ENCODE assay signal across 31 cellular contexts in genomic region chr10:67005981-67006380, GRCh38.
"Had no signal": no experiment of that assay in that cellular context is flagged by ENCODE, and none has a peak within 500 bp of the region (broad histone marks: within the 10 kb centered on the region; RNA-seq: fewer than 3 reads in every experiment).

No MANE protein-coding gene starts in this region.

- H3K27me3 ChIP-seq: ascending aorta, breast epithelium, cardiac muscle cell, colonic mucosa, esophagus squamous epithelium, gastroesophageal sphincter had no signal

- H3K27ac ChIP-seq: ascending aorta, breast epithelium, cardiac muscle cell, colonic mucosa, epithelial cell of prostate, esophagus squamous epithelium, gastroesophageal sphincter had no signal

- H3K4me3 ChIP-seq: ascending aorta, breast epithelium, cardiac muscle cell, colonic mucosa, esophagus squamous epithelium, gastroesophageal sphincter had no signal

- H3K4me1 ChIP-seq: ascending aorta, breast epithelium, colonic mucosa, esophagus squamous epithelium, gastroesophageal sphincter had no signal

- H3K4me3 Mint-ChIP-seq: activated CD4-positive, alpha-beta memory T cell treated with anti-CD3 and anti-CD28 coated beads for 36 hours; activated CD4-positive, alpha-beta T cell treated with anti-CD3 and anti-CD28 coated beads for 36 hours; activated CD4-positive, alpha-beta T cell treated with anti-CD3 and anti-CD28 coated beads, Interleukin-2, amount 10 ng/mL, durations not matched to agents 24 days and 14 days; activated CD8-positive, alpha-beta memory T cell treated with anti-CD3 and anti-CD28 coated beads, Interleukin-2, amount 10 ng/mL, durations not matched to agents 7 days and 5 days; activated CD8-positive, alpha-beta T cell treated with anti-CD3 and anti-CD28 coated beads, Interleukin-2, amount 10 ng/mL, durations not matched to agents 7 days and 5 days; activated naive CD4-positive, alpha-beta T cell treated with anti-CD3 and anti-CD28 coated beads, Interleukin-2, amount 10 ng/mL, durations not matched to agents 7 days and 5 days; activated naive CD8-positive, alpha-beta T cell treated with anti-CD3 and anti-CD28 coated beads, Interleukin-2, amount 10 ng/mL, durations not matched to agents 7 days and 5 days; activated T-helper 1 cell treated with anti-CD3 and anti-CD28 coated beads, Interleukin-12 subunit alpha, Interleukin-12 subunit beta, Interleukin-2, Interleukin-4 antibody, amounts not matched to agents 30 ng/mL and 10 ng/mL and 1 ng/mL, durations not matched to agents 14 hours and 24 hours and 36 hours; brain; T-helper 17 cell; T-helper 2 cell treated with Interferon-gamma antibody and Interleukin-4, amounts not matched to agents 5 μg/mL and 100 μg/mL, for 36 hours had no signal

- DNase-seq: activated CD4-positive, alpha-beta memory T cell treated with anti-CD3 and anti-CD28 coated beads for 36 hours; activated CD4-positive, alpha-beta T cell treated with anti-CD3 and anti-CD28 coated beads for 36 hours; activated CD4-positive, alpha-beta T cell treated with anti-CD3 and anti-CD28 coated beads, Interleukin-2, amount 10 ng/mL, durations not matched to agents 24 days and 14 days; activated CD4-positive, CD25-positive, alpha-beta regulatory T cell; activated CD4-positive, CD25-positive, alpha-beta regulatory T cell treated with anti-CD3 and anti-CD28 coated beads, Interleukin-2, amount 50 U/mL, for 72 hours; activated CD8-positive, alpha-beta memory T cell treated with anti-CD3 and anti-CD28 coated beads, Interleukin-2, amount 10 ng/mL, durations not matched to agents 7 days and 5 days; activated CD8-positive, alpha-beta memory T cell treated with anti-CD3 and anti-CD28 coated beads, Interleukin-2, amount 50 U/mL, for 4 hours; activated CD8-positive, alpha-beta T cell treated with anti-CD3 and anti-CD28 coated beads, Interleukin-2, amount 10 ng/mL, durations not matched to agents 7 days and 5 days; activated gamma-delta T cell; activated naive CD4-positive, alpha-beta T cell; activated naive CD4-positive, alpha-beta T cell treated with anti-CD3 and anti-CD28 coated beads, Interleukin-2, amount 10 ng/mL, durations not matched to agents 7 days and 5 days; activated naive CD8-positive, alpha-beta T cell treated with anti-CD3 and anti-CD28 coated beads, Interleukin-2, amount 10 ng/mL, durations not matched to agents 7 days and 5 days; activated T-cell treated with anti-CD3 and anti-CD28 coated beads, Interleukin-2, amount 50 U/mL, for 1 hour; activated T-cell treated with anti-CD3 and anti-CD28 coated beads, Interleukin-2, amount 50 U/mL, for 48 hours; central memory CD4-positive, alpha-beta T cell; cerebellar nuclear complex; colonic mucosa; effector CD8-positive, alpha-beta T cell; esophagus squamous epithelium; foreskin melanocyte; T-helper 17 cell; T1000 had no signal

- ATAC-seq: activated CD4-positive, alpha-beta T cell treated with anti-CD3 and anti-CD28 coated beads for 36 hours; activated CD8-positive, alpha-beta memory T cell treated with anti-CD3 and anti-CD28 coated beads, Interleukin-2, amount 10 ng/mL, durations not matched to agents 7 days and 5 days; activated CD8-positive, alpha-beta T cell treated with anti-CD3 and anti-CD28 coated beads, Interleukin-2, amount 10 ng/mL, durations not matched to agents 7 days and 5 days; activated naive CD4-positive, alpha-beta T cell treated with anti-CD3 and anti-CD28 coated beads, Interleukin-2, amount 50 U/mL, for 72 hours; gastroesophageal sphincter; T-helper 17 cell had no signal

- H3K9me3 ChIP-seq: ascending aorta, breast epithelium, colonic mucosa, esophagus squamous epithelium, gastroesophageal sphincter had no signal

- H3K36me3 Mint-ChIP-seq: activated CD4-positive, alpha-beta memory T cell treated with anti-CD3 and anti-CD28 coated beads for 36 hours; activated CD8-positive, alpha-beta memory T cell treated with anti-CD3 and anti-CD28 coated beads, Interleukin-2, amount 10 ng/mL, durations not matched to agents 7 days and 5 days; activated naive CD4-positive, alpha-beta T cell treated with anti-CD3 and anti-CD28 coated beads, Interleukin-2, amount 10 ng/mL, durations not matched to agents 7 days and 5 days; activated naive CD4-positive, alpha-beta T cell treated with anti-CD3 and anti-CD28 coated beads, Interleukin-2, amount 50 U/mL, for 72 hours; activated naive CD8-positive, alpha-beta T cell treated with anti-CD3 and anti-CD28 coated beads, Interleukin-2, amount 10 ng/mL, durations not matched to agents 7 days and 5 days; brain had no signal

- H3K36me3 ChIP-seq: ascending aorta, breast epithelium, cardiac muscle cell, colonic mucosa, esophagus squamous epithelium, gastroesophageal sphincter had no signal

- H3K27me3 Mint-ChIP-seq: activated CD4-positive, alpha-beta memory T cell treated with anti-CD3 and anti-CD28 coated beads for 36 hours; activated CD4-positive, alpha-beta T cell treated with anti-CD3 and anti-CD28 coated beads, Interleukin-2, amount 10 ng/mL, durations not matched to agents 24 days and 14 days; activated CD8-positive, alpha-beta memory T cell treated with anti-CD3 and anti-CD28 coated beads, Interleukin-2, amount 10 ng/mL, durations not matched to agents 7 days and 5 days; activated naive CD4-positive, alpha-beta T cell treated with anti-CD3 and anti-CD28 coated beads, Interleukin-2, amount 10 ng/mL, durations not matched to agents 7 days and 5 days; activated naive CD8-positive, alpha-beta T cell treated with anti-CD3 and anti-CD28 coated beads, Interleukin-2, amount 10 ng/mL, durations not matched to agents 7 days and 5 days; brain; T-helper 17 cell had no signal

- H3K4me1 Mint-ChIP-seq: activated CD4-positive, alpha-beta T cell treated with anti-CD3 and anti-CD28 coated beads for 36 hours; activated CD4-positive, alpha-beta T cell treated with anti-CD3 and anti-CD28 coated beads, Interleukin-2, amount 10 ng/mL, durations not matched to agents 24 days and 14 days; activated CD8-positive, alpha-beta memory T cell treated with anti-CD3 and anti-CD28 coated beads, Interleukin-2, amount 10 ng/mL, durations not matched to agents 7 days and 5 days; activated naive CD4-positive, alpha-beta T cell treated with anti-CD3 and anti-CD28 coated beads, Interleukin-2, amount 10 ng/mL, durations not matched to agents 7 days and 5 days; activated naive CD8-positive, alpha-beta T cell treated with anti-CD3 and anti-CD28 coated beads, Interleukin-2, amount 10 ng/mL, durations not matched to agents 7 days and 5 days; T-helper 17 cell had no signal

- H3K27ac Mint-ChIP-seq: activated CD4-positive, alpha-beta memory T cell treated with anti-CD3 and anti-CD28 coated beads for 36 hours; activated CD4-positive, alpha-beta T cell treated with anti-CD3 and anti-CD28 coated beads for 36 hours; activated CD4-positive, alpha-beta T cell treated with anti-CD3 and anti-CD28 coated beads, Interleukin-2, amount 10 ng/mL, durations not matched to agents 24 days and 14 days; activated CD8-positive, alpha-beta memory T cell treated with anti-CD3 and anti-CD28 coated beads, Interleukin-2, amount 10 ng/mL, durations not matched to agents 7 days and 5 days; activated CD8-positive, alpha-beta T cell treated with anti-CD3 and anti-CD28 coated beads, Interleukin-2, amount 10 ng/mL, durations not matched to agents 7 days and 5 days; activated naive CD4-positive, alpha-beta T cell treated with anti-CD3 and anti-CD28 coated beads, Interleukin-2, amount 10 ng/mL, durations not matched to agents 7 days and 5 days; activated naive CD4-positive, alpha-beta T cell treated with anti-CD3 and anti-CD28 coated beads, Interleukin-2, amount 50 U/mL, for 72 hours; activated naive CD8-positive, alpha-beta T cell treated with anti-CD3 and anti-CD28 coated beads, Interleukin-2, amount 10 ng/mL, durations not matched to agents 7 days and 5 days; activated T-helper 1 cell treated with anti-CD3 and anti-CD28 coated beads, Interleukin-12 subunit alpha, Interleukin-12 subunit beta, Interleukin-2, Interleukin-4 antibody, amounts not matched to agents 30 ng/mL and 10 ng/mL and 1 ng/mL, durations not matched to agents 14 hours and 24 hours and 36 hours; brain; T-helper 17 cell; T-helper 2 cell treated with Interferon-gamma antibody and Interleukin-4, amounts not matched to agents 5 μg/mL and 100 μg/mL, for 36 hours had no signal

- H3K9me3 Mint-ChIP-seq: activated CD4-positive, alpha-beta memory T cell treated with anti-CD3 and anti-CD28 coated beads for 36 hours; activated CD4-positive, alpha-beta T cell treated with anti-CD3 and anti-CD28 coated beads, Interleukin-2, amount 10 ng/mL, durations not matched to agents 24 days and 14 days; activated naive CD4-positive, alpha-beta T cell treated with anti-CD3 and anti-CD28 coated beads, Interleukin-2, amount 10 ng/mL, durations not matched to agents 7 days and 5 days; activated naive CD8-positive, alpha-beta T cell treated with anti-CD3 and anti-CD28 coated beads, Interleukin-2, amount 10 ng/mL, durations not matched to agents 7 days and 5 days; activated T-helper 1 cell treated with anti-CD3 and anti-CD28 coated beads, Interleukin-12 subunit alpha, Interleukin-12 subunit beta, Interleukin-2, Interleukin-4 antibody, amounts not matched to agents 30 ng/mL and 10 ng/mL and 1 ng/mL, durations not matched to agents 14 hours and 24 hours and 36 hours; T-helper 2 cell treated with Interferon-gamma antibody and Interleukin-4, amounts not matched to agents 5 μg/mL and 100 μg/mL, for 36 hours had no signal
